1 cellular context compared by ENCODE assay signal in the genomic region with DNA sequence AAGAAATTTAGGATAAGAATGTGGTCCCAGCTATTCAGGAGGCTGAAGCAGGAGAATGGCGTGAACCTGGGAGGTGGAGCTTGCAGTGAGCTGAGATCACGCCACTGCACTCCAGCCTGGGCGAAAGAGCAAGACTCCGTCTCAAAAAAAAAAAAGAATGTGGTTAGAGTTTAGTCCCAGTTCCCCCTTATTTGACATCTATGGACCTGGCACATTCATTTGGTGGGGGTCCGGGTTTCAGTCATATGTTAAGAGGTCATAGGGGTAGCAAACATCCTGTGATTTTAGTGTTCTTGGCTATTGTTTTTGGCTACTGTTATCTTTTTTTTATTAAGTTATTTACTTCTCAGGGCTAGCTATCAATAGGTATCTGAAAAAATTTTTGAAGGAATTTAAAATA. TPM values are rescaled to one million over a fixed set of nuclear protein-coding genes. Genes with fewer than 3 reads are reported as not detected.
"Had no signal": no experiment of that assay in that cellular context is flagged by ENCODE, and none has a peak within 500 bp of the region (broad histone marks: within the 10 kb centered on the region; RNA-seq: fewer than 3 reads in every experiment).

No MANE protein-coding gene starts in this region.

RNA-seq across cellular contexts. Expression of gene STPG4, which starts 34.7 kb away (rescaled TPM):
- total RNA-seq: RPMI7951 had no signal
